ENCODE assay signal across 16 cellular contexts in genomic region chr12:71521125-71521524, GRCh38.
DNase-seq lines count a peak whose midpoint lies in the region; ATAC-seq and TF ChIP-seq lines count a peak whose summit lies in the region.
"Had no signal": no experiment of that assay in that cellular context is flagged by ENCODE, and none has a peak within 500 bp of the region (broad histone marks: within the 10 kb centered on the region; RNA-seq: fewer than 3 reads in every experiment).

No MANE protein-coding gene starts in this region.

- H3K9me3 Mint-ChIP-seq in endodermal cell (no peaks in the 10 kb centered on the region), nephron progenitor cell (peaks cover 5% of the 10 kb centered on the region)
- H3K9me3 Mint-ChIP-seq in activated CD4-positive, alpha-beta memory T cell treated with anti-CD3 and anti-CD28 coated beads, Interleukin-2, amount 10 ng/mL, durations not matched to agents 7 days and 5 days: no peaks in the 10 kb centered on the region
- no peaks in the 10 kb centered on the region for H3K9me3 Mint-ChIP-seq in activated CD8-positive, alpha-beta memory T cell treated with anti-CD3 and anti-CD28 coated beads, Interleukin-2, amount 10 ng/mL, durations not matched to agents 7 days and 5 days (ENCODE audit: low read depth)

- H3K4me1 ChIP-seq in endodermal cell (ENCODE audit: control insufficient read depth, insufficient read depth, low read length) (peaks cover 11% of the 10 kb centered on the region), hepatocyte (ENCODE audit: insufficient read depth) (peaks cover 4% of the 10 kb centered on the region)

- 71 to 75% methylated on average over 3 to 4 of the region's 4 CpGs for WGBS in endodermal cell (ENCODE audit: insufficient coverage in 1 of 2, insufficient read length in 1 of 2), 2 experiments
- WGBS in hepatocyte (ENCODE audit: low lambda C conversion rate, missing lambda C conversion rate): 86% methylated on average over 4 of the region's 4 CpGs

- no peak overlapping the region for H3K27ac Mint-ChIP-seq in endodermal cell
- peak overlapping the region; percentile 55 for H3K27ac Mint-ChIP-seq in nephron progenitor cell
- H3K27ac Mint-ChIP-seq in activated CD4-positive, alpha-beta memory T cell treated with anti-CD3 and anti-CD28 coated beads, Interleukin-2, amount 10 ng/mL, durations not matched to agents 7 days and 5 days: no peak overlapping the region
- no peak overlapping the region for H3K27ac Mint-ChIP-seq in activated CD8-positive, alpha-beta memory T cell treated with anti-CD3 and anti-CD28 coated beads, Interleukin-2, amount 10 ng/mL, durations not matched to agents 7 days and 5 days
- H3K27ac Mint-ChIP-seq: CD8-positive, alpha-beta memory T cell; IgD-negative memory B cell had no signal

- H3K27me3 Mint-ChIP-seq in endodermal cell (ENCODE audit: insufficient read depth) (no peaks in the 10 kb centered on the region), nephron progenitor cell (ENCODE audit: low read depth, poor library complexity) (no peaks in the 10 kb centered on the region)
- peaks cover 14% of the 10 kb centered on the region for H3K27me3 Mint-ChIP-seq in activated CD4-positive, alpha-beta memory T cell treated with anti-CD3 and anti-CD28 coated beads, Interleukin-2, amount 10 ng/mL, durations not matched to agents 7 days and 5 days
- peaks cover 19% of the 10 kb centered on the region for H3K27me3 Mint-ChIP-seq in activated CD8-positive, alpha-beta memory T cell treated with anti-CD3 and anti-CD28 coated beads, Interleukin-2, amount 10 ng/mL, durations not matched to agents 7 days and 5 days

- peaks cover 21% of the 10 kb centered on the region for H3K4me1 Mint-ChIP-seq in endodermal cell
- H3K4me1 Mint-ChIP-seq in nephron progenitor cell: peaks cover 43% of the 10 kb centered on the region
- no peaks in the 10 kb centered on the region for H3K4me1 Mint-ChIP-seq in activated CD4-positive, alpha-beta memory T cell treated with anti-CD3 and anti-CD28 coated beads, Interleukin-2, amount 10 ng/mL, durations not matched to agents 7 days and 5 days
- no peaks in the 10 kb centered on the region for H3K4me1 Mint-ChIP-seq in activated CD8-positive, alpha-beta memory T cell treated with anti-CD3 and anti-CD28 coated beads, Interleukin-2, amount 10 ng/mL, durations not matched to agents 7 days and 5 days
- H3K4me1 Mint-ChIP-seq: CD4-positive, CD25-positive, alpha-beta regulatory T cell; CD8-positive, alpha-beta memory T cell had no signal

- H3K4me3 Mint-ChIP-seq in endodermal cell (no peak overlapping the region), nephron progenitor cell (no peak overlapping the region)
- no peak overlapping the region for H3K4me3 Mint-ChIP-seq in activated CD4-positive, alpha-beta memory T cell treated with anti-CD3 and anti-CD28 coated beads, Interleukin-2, amount 10 ng/mL, durations not matched to agents 7 days and 5 days
- H3K4me3 Mint-ChIP-seq in activated CD8-positive, alpha-beta memory T cell treated with anti-CD3 and anti-CD28 coated beads, Interleukin-2, amount 10 ng/mL, durations not matched to agents 7 days and 5 days: no peak overlapping the region
- H3K4me3 Mint-ChIP-seq: CD4-positive, CD25-positive, alpha-beta regulatory T cell; IgD-negative memory B cell had no signal

- no peaks in the 10 kb centered on the region for H3K9me2 ChIP-seq in hepatocyte (replicated peaks; ENCODE audit: insufficient read depth)

- no peaks in the 10 kb centered on the region for H4K20me1 ChIP-seq in hepatocyte (ENCODE audit: insufficient read depth, poor library complexity, severe bottlenecking)

- no peaks in the 10 kb centered on the region for H3K79me2 ChIP-seq in hepatocyte

- DNase-seq in H7 (peak; percentile 9), endodermal cell (peak; percentile 83), nephron progenitor cell (no peak), hepatocyte (ENCODE audit: low spot score) (no peak)
- no peak for DNase-seq in activated CD4-positive, alpha-beta memory T cell treated with anti-CD3 and anti-CD28 coated beads, Interleukin-2, amount 10 ng/mL, durations not matched to agents 7 days and 5 days
- no peak for DNase-seq in activated CD8-positive, alpha-beta memory T cell treated with anti-CD3 and anti-CD28 coated beads, Interleukin-2, amount 10 ng/mL, durations not matched to agents 7 days and 5 days
- DNase-seq: ACHN; BE2C; C1 segment of cervical spinal cord; CD4-positive, CD25-positive, alpha-beta regulatory T cell; CD8-positive, alpha-beta memory T cell; COR-L47; DMS 273 treated with DMSO at 0.1 percent for 48 hours; GM23248 had no signal

- no peak overlapping the region for H3K9ac ChIP-seq in endodermal cell (ENCODE audit: extremely low read depth, low read length, poor library complexity, severe bottlenecking)
- H3K9ac ChIP-seq: GM23248 had no signal

- H3K4me3 ChIP-seq in H7 (ENCODE audit: insufficient read depth, low read depth, low read length): no peak overlapping the region
- no peak overlapping the region for H3K4me3 ChIP-seq in endodermal cell (ENCODE audit: low read length)
- H3K4me3 ChIP-seq in hepatocyte: no peak overlapping the region
- H3K4me3 ChIP-seq: GM23248 had no signal

- no peak overlapping the region for H3K27ac ChIP-seq in endodermal cell (ENCODE audit: low read depth, low read length)
- H3K27ac ChIP-seq in hepatocyte: no peak overlapping the region
- H3K27ac ChIP-seq: GM23248 had no signal

- no peak for TF ChIP-seq CTCF in endodermal cell (conservative IDR thresholded peaks at IDR 0.05)
- TF ChIP-seq CTCF in nephron progenitor cell (IDR thresholded peaks at IDR 0.05): no peak
- no peak for TF ChIP-seq CTCF in hepatocyte (IDR thresholded peaks at IDR 0.05; ENCODE audit: poor library complexity)

- peaks cover 31% of the 10 kb centered on the region for H3K36me3 Mint-ChIP-seq in endodermal cell (ENCODE audit: low read depth)
- no peaks in the 10 kb centered on the region for H3K36me3 Mint-ChIP-seq in nephron progenitor cell (ENCODE audit: low read depth)
- H3K36me3 Mint-ChIP-seq in activated CD4-positive, alpha-beta memory T cell treated with anti-CD3 and anti-CD28 coated beads, Interleukin-2, amount 10 ng/mL, durations not matched to agents 7 days and 5 days (ENCODE audit: low read depth): no peaks in the 10 kb centered on the region
- no peaks in the 10 kb centered on the region for H3K36me3 Mint-ChIP-seq in activated CD8-positive, alpha-beta memory T cell treated with anti-CD3 and anti-CD28 coated beads, Interleukin-2, amount 10 ng/mL, durations not matched to agents 7 days and 5 days
- H3K36me3 Mint-ChIP-seq: CD4-positive, CD25-positive, alpha-beta regulatory T cell; IgD-negative memory B cell had no signal

- no peak overlapping the region for H3K4me2 ChIP-seq in hepatocyte

- no peak for ATAC-seq in activated CD8-positive, alpha-beta memory T cell treated with anti-CD3 and anti-CD28 coated beads, Interleukin-2, amount 10 ng/mL, durations not matched to agents 7 days and 5 days
- ATAC-seq: HepG2 had no signal

- H3K27me3 ChIP-seq in H7 (ENCODE audit: control insufficient read depth, insufficient read depth, low read length) (no peaks in the 10 kb centered on the region), endodermal cell (ENCODE audit: control insufficient read depth, insufficient read depth, low read length, poor library complexity, severe bottlenecking) (no peaks in the 10 kb centered on the region), hepatocyte (no peaks in the 10 kb centered on the region)
- H3K27me3 ChIP-seq: BE2C had no signal

- no peak overlapping the region for H2AFZ ChIP-seq in hepatocyte
- H2AFZ ChIP-seq: GM23248 had no signal

- H3K36me3 ChIP-seq in H7 (replicated peaks; ENCODE audit: control insufficient read depth, insufficient read depth, low read length) (no peaks in the 10 kb centered on the region), endodermal cell (ENCODE audit: control insufficient read depth, insufficient read depth, low read length) (peaks cover 64% of the 10 kb centered on the region), hepatocyte (replicated peaks; ENCODE audit: insufficient read depth, low read depth) (no peaks in the 10 kb centered on the region)

- peaks cover 2% of the 10 kb centered on the region for H3K9me3 ChIP-seq in endodermal cell (ENCODE audit: control insufficient read depth, low read length)
- no peaks in the 10 kb centered on the region for H3K9me3 ChIP-seq in hepatocyte (ENCODE audit: low read depth)
- H3K9me3 ChIP-seq: BE2C had no signal

- CTCF ChIA-PET in activated CD4-positive, alpha-beta memory T cell treated with anti-CD3 and anti-CD28 coated beads, Interleukin-2, amount 10 ng/mL, durations not matched to agents 7 days and 5 days (lab: Charles Lee): no interaction called here
- CTCF ChIA-PET in activated CD8-positive, alpha-beta memory T cell treated with anti-CD3 and anti-CD28 coated beads, Interleukin-2, amount 10 ng/mL, durations not matched to agents 7 days and 5 days (lab: Charles Lee): no interaction called here

- POLR2A ChIA-PET in activated CD4-positive, alpha-beta memory T cell treated with anti-CD3 and anti-CD28 coated beads, Interleukin-2, amount 10 ng/mL, durations not matched to agents 7 days and 5 days (lab: Charles Lee): no interaction called here

Comparison
In these comparisons a context has a peak if more than half of its experiments do, and no peak if none do; other contexts are left out.
1. DNase-seq: peak in H7 (single experiment) and endodermal cell (single experiment); none in nephron progenitor cell (single experiment), activated CD4-positive, alpha-beta memory T cell treated with anti-CD3 and anti-CD28 coated beads, Interleukin-2, amount 10 ng/mL, durations not matched to agents 7 days and 5 days (single experiment), activated CD8-positive, alpha-beta memory T cell treated with anti-CD3 and anti-CD28 coated beads, Interleukin-2, amount 10 ng/mL, durations not matched to agents 7 days and 5 days (single experiment) and hepatocyte (single experiment).